In the genomic region with DNA sequence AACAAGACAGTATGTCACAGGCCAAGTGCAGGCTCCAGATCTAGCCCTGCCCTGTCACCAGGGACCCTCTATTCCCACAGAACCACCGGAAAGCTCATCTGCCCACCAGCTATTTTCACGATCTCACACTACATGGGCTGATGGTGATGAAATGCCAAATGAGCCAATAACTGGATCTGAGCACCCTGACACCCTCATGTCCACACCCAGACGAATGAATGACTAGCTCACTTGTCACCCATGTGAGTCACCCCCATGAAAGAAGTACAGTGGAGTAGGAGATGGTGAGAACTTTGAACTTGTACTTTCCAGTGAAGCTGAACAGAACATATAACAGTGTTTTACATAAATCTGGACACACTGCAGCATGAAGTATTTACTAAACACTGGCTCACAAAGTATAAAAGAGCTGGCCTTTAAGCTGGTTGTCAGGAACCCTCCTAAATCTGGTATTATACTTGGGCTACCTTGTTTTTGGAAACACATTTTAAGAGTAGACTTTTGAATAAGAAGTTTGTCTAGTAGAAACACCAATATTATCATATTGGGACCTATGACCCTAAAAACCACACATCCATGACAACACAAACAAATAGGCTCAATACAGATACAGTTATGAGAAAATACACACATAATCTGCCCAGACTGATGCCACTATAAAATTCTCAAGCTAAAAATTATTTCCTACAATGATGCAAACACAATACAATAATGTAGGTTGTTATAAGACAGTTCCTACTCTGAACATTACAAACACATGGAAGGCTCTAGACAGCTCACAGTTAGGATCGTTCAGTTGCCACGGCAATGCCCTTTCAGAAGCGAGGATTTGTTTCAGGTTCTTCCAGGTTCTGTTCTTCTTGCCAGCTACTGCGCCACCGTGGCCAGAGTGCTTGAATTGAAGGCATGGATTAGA, we compare ENCODE assay signal across 8 cellular contexts. TPM values are rescaled to one million over a fixed set of nuclear protein-coding genes. Genes with fewer than 3 reads are reported as not detected.
DNase-seq lines count a peak whose midpoint lies in the region; ATAC-seq and TF ChIP-seq lines count a peak whose summit lies in the region.

No MANE protein-coding gene starts in this region.

- no peaks in the 10 kb centered on the region for H3F3A ChIP-seq in neural cell (ENCODE audit: insufficient read depth, low read length, poor library complexity, severe bottlenecking)

- no peak overlapping the region for H3K9ac ChIP-seq in neural cell (ENCODE audit: low read length)

- H2AFZ ChIP-seq in neural cell (ENCODE audit: low read depth, low read length) (no peak overlapping the region), OCI-LY7 (ENCODE audit: low read length) (no peak overlapping the region)

- no peak for TF ChIP-seq CTCF in choroid plexus epithelial cell (conservative IDR thresholded peaks at IDR 0.05; ENCODE audit: low read depth, low read length)
- TF ChIP-seq CTCF in neural cell (IDR thresholded peaks at IDR 0.05; ENCODE audit: poor library complexity, severe bottlenecking) = no peak
- no peak for TF ChIP-seq CTCF in OCI-LY7 (conservative IDR thresholded peaks at IDR 0.05; ENCODE audit: low read length)

- intact Hi-C loops in OCI-LY7 (cut with micrococcal nuclease; ENCODE audit: unreplicated experiment) = no loop called here

- CTCF ChIA-PET in OCI-LY7 (lab: Charles Lee; ENCODE audit: unreplicated experiment) = no interaction called here

- no peak overlapping the region for H3K27ac ChIP-seq in neural cell (ENCODE audit: low read length)
- no peak overlapping the region for H3K27ac ChIP-seq in OCI-LY7 (ENCODE audit: low read depth, low read length, poor library complexity, severe bottlenecking)

- TF ChIP-seq EP300 in neural cell (conservative IDR thresholded peaks at IDR 0.05; ENCODE audit: poor library complexity, severe bottlenecking) = no peak

- ATAC-seq in GM19397 (IDR thresholded peaks at IDR 0.05; ENCODE audit: unreplicated experiment) = no peak

- no peak overlapping the region for H3K4me3 ChIP-seq in choroid plexus epithelial cell (ENCODE audit: low read depth, low read length)
- H3K4me3 ChIP-seq in neural cell (ENCODE audit: low read length) = peak overlapping the region; percentile 23
- no peak overlapping the region for H3K4me3 ChIP-seq in OCI-LY7 (ENCODE audit: low read depth, low read length, poor library complexity, severe bottlenecking)

- no peak for TF ChIP-seq RAD21 in neural cell (conservative IDR thresholded peaks at IDR 0.05)

- peak; percentile 80 for DNase-seq in SIG-M5 treated with dmso at 0.1 percent for 504 hours (lab: John Stamatoyannopoulos, UW; ENCODE audit: unreplicated experiment)
- no peak for DNase-seq in SIG-M5 (lab: John Stamatoyannopoulos, UW)
- peak; percentile 84 for DNase-seq in MV-4-11 (lab: John Stamatoyannopoulos, UW)
- DNase-seq in choroid plexus epithelial cell (ENCODE audit: low read depth) = peak; percentile 88
- DNase-seq in germinal center (ENCODE audit: low spot score) = no peak
- no peak for DNase-seq in OCI-LY7 (ENCODE audit: low spot score)

- H4K20me1 ChIP-seq in neural cell (ENCODE audit: insufficient read depth) (no peaks in the 10 kb centered on the region), OCI-LY7 (ENCODE audit: insufficient read depth, low read length) (no peaks in the 10 kb centered on the region)

- H3K79me2 ChIP-seq in neural cell (replicated peaks; ENCODE audit: insufficient read depth, low read length) = no peaks in the 10 kb centered on the region
- no peaks in the 10 kb centered on the region for H3K79me2 ChIP-seq in OCI-LY7 (ENCODE audit: insufficient read depth, low read depth, low read length)

- POLR2A ChIA-PET in OCI-LY7 (lab: Charles Lee) = interaction anchor here (0.6 kb wide), 3 partner anchors 19 to 738 kb away, joined by 3 read pairs; no protein-coding TSS in a partner anchor

- H3K9me2 ChIP-seq in neural cell (ENCODE audit: insufficient read depth, low read length) = no peaks in the 10 kb centered on the region
- H3K9me2 ChIP-seq in OCI-LY7 (ENCODE audit: insufficient read depth, low read length) = no peaks in the 10 kb centered on the region

- H3K27me3 ChIP-seq in neural cell (ENCODE audit: insufficient read depth, low read depth, low read length) = no peaks in the 10 kb centered on the region

- H3K9me3 ChIP-seq in neural cell (ENCODE audit: low read length) = no peaks in the 10 kb centered on the region
- no peaks in the 10 kb centered on the region for H3K9me3 ChIP-seq in OCI-LY7 (ENCODE audit: low read length)

- no TSS peak for BruUV-seq in OCI-LY7 (replicated peaks; lab: Mats Ljungman, UMichigan)

- H3K4me1 ChIP-seq in OCI-LY7 (ENCODE audit: insufficient read depth, low read length, poor library complexity, severe bottlenecking) = no peaks in the 10 kb centered on the region

- H3K36me3 ChIP-seq in neural cell (ENCODE audit: insufficient read depth, low read length) = no peaks in the 10 kb centered on the region
- no peaks in the 10 kb centered on the region for H3K36me3 ChIP-seq in OCI-LY7 (ENCODE audit: insufficient read depth, low read length)

- H3K4me2 ChIP-seq in neural cell (ENCODE audit: low read length) = no peak overlapping the region
- no peak overlapping the region for H3K4me2 ChIP-seq in OCI-LY7 (ENCODE audit: low read length)

TF ChIP-seq in neural cell, 6 proteins besides CTCF, POLR2A, EP300 and RAD21:
- TF ChIP-seq EZH2 (IDR thresholded peaks at IDR 0.05; ENCODE audit: borderline replicate concordance, insufficient read depth, low read length, poor library complexity, severe bottlenecking) = no peak
- no peak for TF ChIP-seq TAF1 (IDR thresholded peaks at IDR 0.05; ENCODE audit: low read depth)
- no peak for TF ChIP-seq SMC3 (conservative IDR thresholded peaks at IDR 0.05; ENCODE audit: poor library complexity)
- TF ChIP-seq POLR2AphosphoS5 (IDR thresholded peaks at IDR 0.05) = no peak
- peak; percentile 23 for TF ChIP-seq MXI1 (conservative IDR thresholded peaks at IDR 0.05; ENCODE audit: poor library complexity, severe bottlenecking)
- TF ChIP-seq REST (IDR thresholded peaks at IDR 0.05; ENCODE audit: borderline replicate concordance) = no peak

RNA-seq across cellular contexts. Expression of gene INO80C, which starts 19.0 kb away (rescaled TPM):
- 28.2 and 30.5 TPM in 2 replicates for polyA plus RNA-seq in neural cell
- polyA minus RNA-seq in neural cell = 16.8 and 18.6 TPM in 2 replicates
- 5.9 and 13.1 TPM in 2 replicates for total RNA-seq in OCI-LY7 (2014; rRNA removed; shearing (Covaris generic))
- total RNA-seq in OCI-LY7 (2022) = 9.5 and 10.3 TPM in 2 replicates

Comparison
In these comparisons a context has a peak if more than half of its experiments do, and no peak if none do; other contexts are left out.
1. DNase-seq: peak in SIG-M5 treated with dmso at 0.1 percent for 504 hours (single experiment), MV-4-11 (single experiment) and choroid plexus epithelial cell (single experiment); none in SIG-M5 (single experiment), germinal center (single experiment) and OCI-LY7 (single experiment).